14 cellular contexts compared by ENCODE assay signal in genomic region chr11:86136542-86136941, GRCh38.
DNase-seq lines count a peak whose midpoint lies in the region; TF ChIP-seq lines count a peak whose summit lies in the region.
"Had no signal": no experiment of that assay in that cellular context is flagged by ENCODE, and none has a peak within 500 bp of the region (broad histone marks: within the 10 kb centered on the region; RNA-seq: fewer than 3 reads in every experiment).

No MANE protein-coding gene starts in this region.

- H4K20me1 ChIP-seq in Karpas-422 (ENCODE audit: insufficient read depth, low read depth, low read length), result no peaks in the 10 kb centered on the region

- H3K4me1 Mint-ChIP-seq in CD14-positive monocyte, result peaks cover 79% of the 10 kb centered on the region
- peaks cover 69% of the 10 kb centered on the region for H3K4me1 Mint-ChIP-seq in dendritic cell treated with granulocyte-macrophage colony-stimulating factor and Interleukin-4, amounts not matched to agents 40 ng/mL and 50 ng/mL, for 4 days (ENCODE audit: low read depth)
- peaks cover 38% of the 10 kb centered on the region for H3K4me1 Mint-ChIP-seq in T-helper 2 cell treated with Interferon-gamma antibody and Interleukin-4, amounts not matched to agents 5 μg/mL and 100 μg/mL, for 36 hours (ENCODE audit: low read depth)

- no peak overlapping the region for H3K9ac ChIP-seq in Karpas-422 (ENCODE audit: low read length)

- H3K27me3 ChIP-seq in Karpas-422 (ENCODE audit: low read length) (no peaks in the 10 kb centered on the region), neutrophil (no peaks in the 10 kb centered on the region)
- H3K27me3 ChIP-seq: MG63 had no signal

- H2AFZ ChIP-seq in Karpas-422 (ENCODE audit: low read length), result peak overlapping the region; percentile 17; the same call in 1 of the 2 replicates

- H3K79me2 ChIP-seq in Karpas-422 (ENCODE audit: low read length), result no peaks in the 10 kb centered on the region

- H3K4me1 ChIP-seq in Karpas-422 (ENCODE audit: low read length), result peaks cover 9% of the 10 kb centered on the region
- H3K4me1 ChIP-seq in neutrophil (ENCODE audit: control insufficient read depth in 1 of 2, insufficient read depth in 1 of 2, low read depth in 1 of 2, low read length in 1 of 2), result peaks cover 73 to 75% of the 10 kb centered on the region in 2 experiments

- H3K9me3 ChIP-seq in Karpas-422 (ENCODE audit: low read length) (no peaks in the 10 kb centered on the region), neutrophil (no peaks in the 10 kb centered on the region)
- H3K9me3 ChIP-seq: MG63 had no signal

- H3K36me3 ChIP-seq in Karpas-422 (ENCODE audit: insufficient read depth, low read length) (no peaks in the 10 kb centered on the region), neutrophil (no peaks in the 10 kb centered on the region)
- H3K36me3 ChIP-seq: MG63 had no signal

- H3K4me2 ChIP-seq in Karpas-422 (ENCODE audit: low read depth, low read length, poor library complexity, severe bottlenecking), result no peak overlapping the region

- no peaks in the 10 kb centered on the region for H3K9me3 Mint-ChIP-seq in CD14-positive monocyte
- H3K9me3 Mint-ChIP-seq in dendritic cell treated with granulocyte-macrophage colony-stimulating factor and Interleukin-4, amounts not matched to agents 40 ng/mL and 50 ng/mL, for 4 days, result no peaks in the 10 kb centered on the region
- no peaks in the 10 kb centered on the region for H3K9me3 Mint-ChIP-seq in T-helper 2 cell treated with Interferon-gamma antibody and Interleukin-4, amounts not matched to agents 5 μg/mL and 100 μg/mL, for 36 hours
- H3K9me3 Mint-ChIP-seq: CD4-positive, alpha-beta T cell had no signal

- DNase-seq in CD14-positive monocyte (ENCODE audit: low spot score) (no peak), Karpas-422 (no peak), DMS153 treated with DMSO at 0.1 percent for 48 hours (lab: John Stamatoyannopoulos, UW; ENCODE audit: unreplicated experiment) (no peak), NOMO-1 treated with DMSO at 0.1 percent for 48 hours (lab: John Stamatoyannopoulos, UW; ENCODE audit: unreplicated experiment) (no peak), kidney tubule cell (ENCODE audit: low spot score) (no peak)
- DNase-seq in T-helper 2 cell treated with Interferon-gamma antibody and Interleukin-4, amounts not matched to agents 5 μg/mL and 100 μg/mL, for 36 hours (ENCODE audit: low spot score), result no peak
- DNase-seq: CD4-positive, alpha-beta T cell; MG63; NCI-H1105 treated with DMSO at 0.1 percent for 48 hours; NCI-H187; NCI-H446; NCI-H748 treated with DMSO at 0.1 percent for 48 hours had no signal

- TF ChIP-seq CTCF in CD14-positive monocyte (IDR thresholded peaks at IDR 0.05) (no peak), neutrophil (IDR thresholded peaks at IDR 0.05) (no peak)

- H3K9me2 ChIP-seq in Karpas-422 (replicated peaks; ENCODE audit: insufficient read depth, low read length), result no peaks in the 10 kb centered on the region

- H3K27me3 Mint-ChIP-seq in CD14-positive monocyte (ENCODE audit: low read depth in 3 of 3), result no peaks in the 10 kb centered on the region
- no peaks in the 10 kb centered on the region for H3K27me3 Mint-ChIP-seq in dendritic cell treated with granulocyte-macrophage colony-stimulating factor and Interleukin-4, amounts not matched to agents 40 ng/mL and 50 ng/mL, for 4 days
- H3K27me3 Mint-ChIP-seq in T-helper 2 cell treated with Interferon-gamma antibody and Interleukin-4, amounts not matched to agents 5 μg/mL and 100 μg/mL, for 36 hours (ENCODE audit: low read depth), result no peaks in the 10 kb centered on the region
- H3K27me3 Mint-ChIP-seq: CD4-positive, alpha-beta T cell had no signal

- intact Hi-C loops in CD14-positive monocyte (cut with micrococcal nuclease), result loop anchor here in 1 of 2 donors (10.0 kb wide), 1 partner anchor 62 kb away; no protein-coding TSS in a partner anchor
- intact Hi-C loops in dendritic cell treated with granulocyte-macrophage colony-stimulating factor and Interleukin-4, amounts not matched to agents 40 ng/mL and 50 ng/mL, for 4 days (cut with micrococcal nuclease), result no loop called here

- H3K36me3 Mint-ChIP-seq in CD14-positive monocyte, result peaks cover 2 to 3% of the 10 kb centered on the region in 2 donors
- H3K36me3 Mint-ChIP-seq in dendritic cell treated with granulocyte-macrophage colony-stimulating factor and Interleukin-4, amounts not matched to agents 40 ng/mL and 50 ng/mL, for 4 days (ENCODE audit: low read depth), result no peaks in the 10 kb centered on the region
- no peaks in the 10 kb centered on the region for H3K36me3 Mint-ChIP-seq in T-helper 2 cell treated with Interferon-gamma antibody and Interleukin-4, amounts not matched to agents 5 μg/mL and 100 μg/mL, for 36 hours (ENCODE audit: low read depth)

- H3K27ac Mint-ChIP-seq in CD14-positive monocyte, result peak overlapping the region; percentile 2 to 89 (median 63)
- H3K27ac Mint-ChIP-seq in dendritic cell treated with granulocyte-macrophage colony-stimulating factor and Interleukin-4, amounts not matched to agents 40 ng/mL and 50 ng/mL, for 4 days, result peak overlapping the region; percentile 85
- H3K27ac Mint-ChIP-seq in T-helper 2 cell treated with Interferon-gamma antibody and Interleukin-4, amounts not matched to agents 5 μg/mL and 100 μg/mL, for 36 hours, result no peak overlapping the region
- H3K27ac Mint-ChIP-seq: CD4-positive, alpha-beta T cell had no signal

- peak overlapping the region in 1 of 2 donors; percentile 69 for H3K4me3 Mint-ChIP-seq in CD14-positive monocyte
- H3K4me3 Mint-ChIP-seq in dendritic cell treated with granulocyte-macrophage colony-stimulating factor and Interleukin-4, amounts not matched to agents 40 ng/mL and 50 ng/mL, for 4 days, result peak overlapping the region; percentile 51
- no peak overlapping the region for H3K4me3 Mint-ChIP-seq in T-helper 2 cell treated with Interferon-gamma antibody and Interleukin-4, amounts not matched to agents 5 μg/mL and 100 μg/mL, for 36 hours
- H3K4me3 Mint-ChIP-seq: CD4-positive, alpha-beta T cell had no signal

- H3K27ac ChIP-seq in Karpas-422 (ENCODE audit: low read length) (no peak overlapping the region), neutrophil (peak overlapping the region; percentile 90)

- H3K4me3 ChIP-seq in Karpas-422 (ENCODE audit: low read length) (no peak overlapping the region), neutrophil (ENCODE audit: low read depth in 1 of 2, low read length in 1 of 2) (no peak overlapping the region)
- H3K4me3 ChIP-seq: MG63 had no signal
